9 cellular contexts compared by ENCODE assay signal in genomic region chr15:74784426-74784825, GRCh38. TPM values are rescaled to one million over a fixed set of nuclear protein-coding genes. Genes with fewer than 3 reads are reported as not detected.
A peak's percentile ranks its signal among the peaks of the same experiment; 100 is the strongest.
DNase-seq lines count a peak whose midpoint lies in the region; ATAC-seq and TF ChIP-seq lines count a peak whose summit lies in the region.
"Had no signal": no experiment of that assay in that cellular context is flagged by ENCODE, and none has a peak within 500 bp of the region (broad histone marks: within the 10 kb centered on the region; RNA-seq: fewer than 3 reads in every experiment).

No MANE protein-coding gene starts in this region.

- peaks cover 70% of the 10 kb centered on the region for H3K4me1 ChIP-seq in A673 (ENCODE audit: insufficient read depth, low read length, poor library complexity, severe bottlenecking)
- H3K4me1 ChIP-seq in mononuclear cell (ENCODE audit: insufficient read depth, low read length), result peaks cover 87% of the 10 kb centered on the region
- H3K4me1 ChIP-seq in tibial artery, result peaks cover 4 to 82% (median 67%) of the 10 kb centered on the region in 4 donors

- H3K9me3 ChIP-seq in A673 (ENCODE audit: low read depth, low read length, poor library complexity, severe bottlenecking) (no peaks in the 10 kb centered on the region), mononuclear cell (ENCODE audit: low read depth, low read length) (no peaks in the 10 kb centered on the region), tibial artery (no peaks in the 10 kb centered on the region)

- intact Hi-C loops in A673 (cut with micrococcal nuclease; ENCODE audit: unreplicated experiment), result no loop called here
- intact Hi-C loops in tibial artery (cut with DNase I; ENCODE audit: low total_unique reads), result loop anchor here (5.0 to 10.0 kb wide), 3 partner anchors 123 to 420 kb away; partner anchors contain the start of genes C15orf39 and FAM219B

- no peaks in the 10 kb centered on the region for H3K27me3 ChIP-seq in A673 (replicated peaks; ENCODE audit: insufficient read depth, low read depth, low read length, poor library complexity)
- H3K27me3 ChIP-seq in mononuclear cell (ENCODE audit: insufficient read depth, low read length), result no peaks in the 10 kb centered on the region
- no peaks in the 10 kb centered on the region for H3K27me3 ChIP-seq in tibial artery

- peak overlapping the region; percentile 42 for H3K27ac ChIP-seq in A673 (ENCODE audit: low read depth, low read length, poor library complexity, severe bottlenecking)
- H3K27ac ChIP-seq in tibial artery, result no peak overlapping the region

- CTCF ChIA-PET in A673 (lab: Charles Lee), result interaction anchor here (2.9 kb wide), 1 partner anchor 15 kb away, joined by 8 read pairs; no protein-coding TSS in a partner anchor

- H3K36me3 ChIP-seq in A673 (ENCODE audit: insufficient read depth, low read length, poor library complexity, severe bottlenecking) (peaks cover 5% of the 10 kb centered on the region), tibial artery (no peaks in the 10 kb centered on the region)

- H3K4me3 ChIP-seq in A673 (ENCODE audit: low read depth, low read length, poor library complexity, severe bottlenecking), result no peak overlapping the region
- peak overlapping the region; percentile 98 for H3K4me3 ChIP-seq in mononuclear cell (ENCODE audit: low read length)
- peak overlapping the region in 1 of 2 donors; percentile 89 for H3K4me3 ChIP-seq in tibial artery

- DNase-seq in A673 (ENCODE audit: low spot score) (no peak), activated gamma-delta T cell treated with Interleukin-2 at 50 U/mL for 16 hours (no peak), NCI-H1417 (lab: John Stamatoyannopoulos, UW) (no peak), tibial artery (no peak)
- DNase-seq in activated T-cell treated with anti-CD3 and anti-CD28 coated beads, Interleukin-2, amount 50 U/mL, for 48 hours, result peak; percentile 56 to 59
- DNase-seq: NCI-H748 treated with DMSO at 0.1 percent for 48 hours had no signal

- TF ChIP-seq CTCF in A673 (conservative IDR thresholded peaks at IDR 0.05; ENCODE audit: low read depth, low read length) (no peak), GM12872 (IDR thresholded peaks at IDR 0.05; ENCODE audit: insufficient read depth, low read depth, low read length) (peak; percentile 42), tibial artery (IDR thresholded peaks at IDR 0.05) (no peak)

- no peak for ATAC-seq in HG02840 (IDR thresholded peaks at IDR 0.05; ENCODE audit: low FRiP score, unreplicated experiment)

- BruUV-seq in A673 (replicated peaks; lab: Mats Ljungman, UMichigan), result no TSS peak

- POLR2A ChIA-PET in A673 (lab: Charles Lee; ENCODE audit: low non-redundant PET), result no interaction called here

RNA-seq across cellular contexts. Expression of gene CSK, which starts 2.5 kb away (rescaled TPM):
- 90.8 and 103 TPM in 2 replicates for total RNA-seq in A673 (2021)
- 84.8 TPM for total RNA-seq in mononuclear cell

RNA-seq across cellular contexts. Expression of gene LMAN1L, which starts 28.2 kb away (rescaled TPM):
- total RNA-seq in A673 (2021) (0.80 TPM in 1 of 2 replicates, not detected in the other), mononuclear cell (0.21 TPM)

RNA-seq across cellular contexts. Expression of gene CYP1A2, which starts 35.8 kb away (rescaled TPM):
- total RNA-seq in A673 (2021) (not detected in 2 replicates), mononuclear cell (not detected)

RNA-seq across cellular contexts. Expression of gene CPLX3, which starts 42.0 kb away (rescaled TPM):
- total RNA-seq in A673 (2021), result 0.17 and 0.28 TPM in 2 replicates
- total RNA-seq in mononuclear cell, result not detected

RNA-seq across cellular contexts. Expression of gene ULK3, which starts 58.5 kb away (rescaled TPM):
- total RNA-seq in A673 (2021) (53.3 and 58.3 TPM in 2 replicates), mononuclear cell (25.6 TPM)

Comparison
In these comparisons a context has a peak if more than half of its experiments do, and no peak if none do; other contexts are left out.
1. DNase-seq: peak in activated T-cell treated with anti-CD3 and anti-CD28 coated beads, Interleukin-2, amount 50 U/mL, for 48 hours (2 of 2); none in A673 (single experiment), activated gamma-delta T cell treated with Interleukin-2 at 50 U/mL for 16 hours (single experiment), NCI-H1417 (0 of 3) and tibial artery (0 of 2).